1 cellular context compared by ENCODE assay signal in genomic region chr6:109795994-109796555, GRCh38.
A peak's percentile ranks its signal among the peaks of the same experiment; 100 is the strongest.
TF ChIP-seq lines count a peak whose summit lies in the region.

No MANE protein-coding gene starts in this region.

TF ChIP-seq in endothelial cell of umbilical vein, 7 proteins besides CTCF, POLR2A, EP300 and RAD21:
- TF ChIP-seq POLR2AphosphoS5 (IDR thresholded peaks at IDR 0.05; ENCODE audit: insufficient read depth, low read depth, low read length) (no peak), FOS (IDR thresholded peaks at IDR 0.05; ENCODE audit: borderline replicate concordance, insufficient read depth, low read length) (peak; percentile 20)
